In the genomic region with DNA sequence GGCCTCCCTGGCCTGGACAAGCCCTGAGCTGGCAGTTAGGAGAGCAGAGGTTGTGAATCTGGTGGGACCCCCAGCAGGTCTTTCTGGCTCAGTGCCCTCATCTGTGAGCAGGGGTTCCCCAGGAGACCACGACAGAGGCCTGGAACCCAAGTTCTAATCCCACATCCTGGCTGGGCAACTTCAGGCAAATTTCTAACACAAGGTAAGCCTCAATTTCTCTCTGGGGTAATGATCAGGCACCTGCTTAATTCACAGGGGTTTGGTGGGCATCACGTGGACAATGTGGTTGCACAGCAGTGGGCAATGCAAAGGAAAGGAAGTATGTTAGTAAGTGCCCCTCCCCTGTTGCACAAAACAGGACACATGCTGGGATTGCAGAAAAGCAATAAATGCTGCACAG, we compare ENCODE assay signal across 20 cellular contexts. TPM values are rescaled to one million over a fixed set of nuclear protein-coding genes. Genes with fewer than 3 reads are reported as not detected.
DNase-seq lines count a peak whose midpoint lies in the region; ATAC-seq and TF ChIP-seq lines count a peak whose summit lies in the region.
"Had no signal": no experiment of that assay in that cellular context is flagged by ENCODE, and none has a peak within 500 bp of the region (broad histone marks: within the 10 kb centered on the region; RNA-seq: fewer than 3 reads in every experiment).

No MANE protein-coding gene starts in this region.

- H3K79me2 ChIP-seq in DND-41 (ENCODE audit: insufficient read depth, low read length) (no peaks in the 10 kb centered on the region), Karpas-422 (ENCODE audit: low read length) (no peaks in the 10 kb centered on the region)

- 83 to 97% (median 85%) methylated on average over 2 of the region's 2 CpGs for WGBS in heart left ventricle, 4 donors

- no peaks in the 10 kb centered on the region for H3K9me2 ChIP-seq in Karpas-422 (replicated peaks; ENCODE audit: insufficient read depth, low read length)

- no peak for TF ChIP-seq POLR2A in heart left ventricle (IDR thresholded peaks at IDR 0.05)

- H3K4me2 ChIP-seq in DND-41 (ENCODE audit: insufficient read depth, low read length) (no peak overlapping the region), Karpas-422 (ENCODE audit: low read depth, low read length, poor library complexity, severe bottlenecking) (peak overlapping the region; percentile 82)

- H3K9me3 ChIP-seq in DND-41 (ENCODE audit: insufficient read depth, low read length, severe bottlenecking) (no peaks in the 10 kb centered on the region), Karpas-422 (ENCODE audit: low read length) (no peaks in the 10 kb centered on the region), heart left ventricle (no peaks in the 10 kb centered on the region), mucosa of descending colon (no peaks in the 10 kb centered on the region)
- H3K9me3 ChIP-seq: BE2C had no signal

- no peak overlapping the region for H3K27ac Mint-ChIP-seq in memory B cell
- H3K27ac Mint-ChIP-seq: CD8-positive, alpha-beta T cell; HFFc6 had no signal

- H3K27me3 ChIP-seq in DND-41 (ENCODE audit: insufficient read depth, low read length, poor library complexity) (peaks cover 16% of the 10 kb centered on the region), Karpas-422 (ENCODE audit: low read length) (no peaks in the 10 kb centered on the region), heart left ventricle (peaks cover 5 to 44% (median 13%) of the 10 kb centered on the region in 9 donors)

- intact Hi-C loops in heart left ventricle (cut with DNase I) (no loop called here), mucosa of descending colon (cut with DNase I, micrococcal nuclease) (no loop called here)

- peaks cover 2% of the 10 kb centered on the region for H3K9me3 Mint-ChIP-seq in memory B cell
- H3K9me3 Mint-ChIP-seq: CD8-positive, alpha-beta T cell; HFFc6 had no signal

- no peak overlapping the region for H3K4me3 ChIP-seq in DND-41 (ENCODE audit: low read depth in 1 of 2, low read length in 2 of 2)
- peak overlapping the region; percentile 57 for H3K4me3 ChIP-seq in Karpas-422 (ENCODE audit: low read length)
- H3K4me3 ChIP-seq in heart left ventricle, result no peak overlapping the region
- H3K4me3 ChIP-seq in mucosa of descending colon, result no peak overlapping the region
- H3K4me3 ChIP-seq: GM12878 had no signal

- ATAC-seq in DND-41 (ENCODE audit: insufficient read depth, low read depth), result peak; percentile 44; the same call in 1 of the 3 replicates
- no peak for ATAC-seq in memory B cell (ENCODE audit: low read depth)
- ATAC-seq in heart left ventricle, result no peak
- ATAC-seq in mucosa of descending colon, result no peak
- ATAC-seq: CD8-positive, alpha-beta T cell; GM12878; HCT116 had no signal

- H3K4me1 Mint-ChIP-seq in memory B cell, result no peaks in the 10 kb centered on the region

- H3K27ac ChIP-seq in DND-41 (ENCODE audit: low read length) (no peak overlapping the region), Karpas-422 (ENCODE audit: low read length) (peak overlapping the region; percentile 99), heart left ventricle (no peak overlapping the region)

- H3K27me3 Mint-ChIP-seq in memory B cell, result peaks cover 27% of the 10 kb centered on the region

- H4K20me1 ChIP-seq in DND-41 (ENCODE audit: insufficient read depth, low read length) (no peaks in the 10 kb centered on the region; the same call in 1 of the 2 replicates), Karpas-422 (ENCODE audit: insufficient read depth, low read depth, low read length) (no peaks in the 10 kb centered on the region)

- H3K9ac ChIP-seq in DND-41 (ENCODE audit: low read depth, low read length) (no peak overlapping the region), Karpas-422 (ENCODE audit: low read length) (peak overlapping the region; percentile 76)

- H2AFZ ChIP-seq in DND-41 (ENCODE audit: low read depth, low read length) (no peak overlapping the region), Karpas-422 (ENCODE audit: low read length) (no peak overlapping the region)

- DNase-seq in DND-41 (peak; percentile 7), Karpas-422 (peak; percentile 97), memory B cell (ENCODE audit: low spot score in 2 of 2) (no peak), SHP77 (lab: John Stamatoyannopoulos, UW) (no peak), heart left ventricle (no peak), mucosa of descending colon (no peak)
- DNase-seq: ACHN; BE2C; Calu3; CD8-positive, alpha-beta T cell; DMS79 treated with DMSO at 0.1 percent for 48 hours; EL; GOT3; H7; HFFc6; IMR-90 had no signal

- H3K36me3 ChIP-seq in DND-41 (ENCODE audit: insufficient read depth, low read length), result no peaks in the 10 kb centered on the region
- no peaks in the 10 kb centered on the region; the same call in 1 of the 2 replicates for H3K36me3 ChIP-seq in Karpas-422 (ENCODE audit: insufficient read depth, low read length)
- H3K36me3 ChIP-seq in heart left ventricle, result no peaks in the 10 kb centered on the region
- no peaks in the 10 kb centered on the region for H3K36me3 ChIP-seq in mucosa of descending colon (ENCODE audit: low read depth)
- H3K36me3 ChIP-seq: BE2C had no signal

- peak overlapping the region; percentile 16 for H3K4me3 Mint-ChIP-seq in memory B cell
- H3K4me3 Mint-ChIP-seq: CD8-positive, alpha-beta T cell; HFFc6 had no signal

- TF ChIP-seq CTCF in DND-41 (IDR thresholded peaks at IDR 0.05; ENCODE audit: borderline replicate concordance, extremely low read depth, low read length, poor library complexity, severe bottlenecking), result no peak
- TF ChIP-seq CTCF in heart left ventricle (IDR thresholded peaks at IDR 0.05), result no peak
- TF ChIP-seq CTCF in mucosa of descending colon (IDR thresholded peaks at IDR 0.05), result no peak

- H3K36me3 Mint-ChIP-seq in memory B cell, result peaks cover 2% of the 10 kb centered on the region
- H3K36me3 Mint-ChIP-seq: CD8-positive, alpha-beta T cell had no signal

- H3K4me1 ChIP-seq in DND-41 (ENCODE audit: insufficient read depth, low read length) (no peaks in the 10 kb centered on the region), Karpas-422 (ENCODE audit: low read length) (peaks cover 95% of the 10 kb centered on the region), heart left ventricle (peaks cover 0 to 8% (median 0%) of the 10 kb centered on the region in 12 donors), mucosa of descending colon (ENCODE audit: low read depth) (no peaks in the 10 kb centered on the region)
- H3K4me1 ChIP-seq: BE2C had no signal

RNA-seq across cellular contexts. Expression of a gene that starts 1.9 kb away (rescaled TPM):
- 0.29 TPM in 1 of 2 replicates, not detected in the other for total RNA-seq in Karpas-422 (2014; rRNA removed; shearing (Covaris generic); ENCODE audit: low replicate concordance)
- total RNA-seq in heart left ventricle (1 to 10 TPM in 2 of 9 donors, under 1 TPM in 1, not detected in 6; 0.52 to 1.3 (median 1.2) TPM), mucosa of descending colon (under 1 TPM in 1 of 3 donors, not detected in 2; 0.79 TPM)
- not detected for polyA plus RNA-seq in heart left ventricle
- total RNA-seq: Calu3; CD8-positive, alpha-beta T cell; G401; GM12878; HFFc6; IMR-90 had no signal
- polyA plus RNA-seq: CD14-positive monocyte, GM12878, IMR-90 had no signal

Comparison
In these comparisons a context has a peak if more than half of its experiments do, and no peak if none do; other contexts are left out.
1. DNase-seq: peak in DND-41 (single experiment) and Karpas-422 (single experiment); none in memory B cell (0 of 2), SHP77 (0 of 2), heart left ventricle (0 of 5) and mucosa of descending colon (0 of 3).